31 cellular contexts compared by ENCODE assay signal in genomic region chr20:31430568-31431095, GRCh38. TPM values are rescaled to one million over a fixed set of nuclear protein-coding genes. Genes with fewer than 3 reads are reported as not detected.
"Had no signal": no experiment of that assay in that cellular context is flagged by ENCODE, and none has a peak within 500 bp of the region (broad histone marks: within the 10 kb centered on the region; RNA-seq: fewer than 3 reads in every experiment).

No MANE protein-coding gene starts in this region.

- H3K4me3 Mint-ChIP-seq: activated CD4-positive, alpha-beta memory T cell treated with anti-CD3 and anti-CD28 coated beads, Interleukin-2, amount 10 ng/mL, durations not matched to agents 7 days and 5 days; activated CD4-positive, alpha-beta T cell treated with anti-CD3 and anti-CD28 coated beads for 36 hours; activated T-cell treated with anti-CD3 and anti-CD28 coated beads, Interleukin-2, amount 50 U/mL, for 72 hours had no signal

- DNase-seq: activated CD4-positive, alpha-beta memory T cell treated with anti-CD3 and anti-CD28 coated beads, Interleukin-2, amount 10 ng/mL, durations not matched to agents 7 days and 5 days; activated CD4-positive, alpha-beta T cell treated with anti-CD3 and anti-CD28 coated beads for 36 hours; activated CD4-positive, alpha-beta T cell treated with anti-CD3 and anti-CD28 coated beads, Interleukin-2, amount 50 U/mL, for 1 hour; activated CD4-positive, CD25-positive, alpha-beta regulatory T cell; activated CD8-positive, alpha-beta memory T cell treated with anti-CD3 and anti-CD28 coated beads, Interleukin-2, amount 50 U/mL, for 4 hours; activated gamma-delta T cell treated with Interleukin-2 at 50 U/mL for 16 hours; activated naive CD4-positive, alpha-beta T cell treated with anti-CD3 and anti-CD28 coated beads, Interleukin-2, amount 50 U/mL, for 16 hours; activated T-cell treated with anti-CD3 and anti-CD28 coated beads, Interleukin-2, amount 50 U/mL, for 72 hours; aorta; caudate nucleus; colonic mucosa; NCI-H1092; NCI-H1417 treated with DMSO at 0.1 percent for 48 hours; NCI-H1694; NCI-H2029; NCI-H2107; NCI-H2171 treated with DMSO at 0.1 percent for 48 hours; NCI-H345; NCI-H510A; NCI-H526 treated with DMSO at 0.1 percent for 48 hours; PC-3; SK-N-SH; T-helper 1 cell had no signal

- H3K36me3 ChIP-seq: breast epithelium, colonic mucosa had no signal

- H3K27ac Mint-ChIP-seq: activated CD4-positive, alpha-beta memory T cell treated with anti-CD3 and anti-CD28 coated beads, Interleukin-2, amount 10 ng/mL, durations not matched to agents 7 days and 5 days; activated CD4-positive, alpha-beta T cell treated with anti-CD3 and anti-CD28 coated beads for 36 hours; activated T-cell treated with anti-CD3 and anti-CD28 coated beads, Interleukin-2, amount 50 U/mL, for 72 hours; activated T-helper 2 cell treated with anti-CD3 and anti-CD28 coated beads, Interferon-gamma antibody, Interleukin-2, Interleukin-4, amounts not matched to agents 10 μg/mL and 5 μg/mL and 100 μg/mL, durations not matched to agents 14 hours and 24 hours and 36 hours had no signal

- H3K27me3 ChIP-seq: breast epithelium, colonic mucosa had no signal

- H3K9me3 ChIP-seq: colonic mucosa, SK-N-SH had no signal

- H3K4me1 ChIP-seq: breast epithelium, colonic mucosa had no signal

- H3K9me3 Mint-ChIP-seq: activated CD4-positive, alpha-beta memory T cell treated with anti-CD3 and anti-CD28 coated beads, Interleukin-2, amount 10 ng/mL, durations not matched to agents 7 days and 5 days; activated T-cell treated with anti-CD3 and anti-CD28 coated beads, Interleukin-2, amount 50 U/mL, for 72 hours; activated T-helper 2 cell treated with anti-CD3 and anti-CD28 coated beads, Interferon-gamma antibody, Interleukin-2, Interleukin-4, amounts not matched to agents 10 μg/mL and 5 μg/mL and 100 μg/mL, durations not matched to agents 14 hours and 24 hours and 36 hours had no signal

- H3K4me2 ChIP-seq: SK-N-SH had no signal

- FAIRE-seq: RCC 7860 had no signal

- H3K9me2 ChIP-seq: SK-N-SH had no signal

- H3K4me1 Mint-ChIP-seq: activated CD4-positive, alpha-beta memory T cell treated with anti-CD3 and anti-CD28 coated beads, Interleukin-2, amount 10 ng/mL, durations not matched to agents 7 days and 5 days; activated CD4-positive, alpha-beta T cell treated with anti-CD3 and anti-CD28 coated beads for 36 hours had no signal

- ATAC-seq: activated CD4-positive, alpha-beta T cell treated with anti-CD3 and anti-CD28 coated beads for 36 hours; activated T-cell treated with anti-CD3 and anti-CD28 coated beads, Interleukin-2, amount 50 U/mL, for 72 hours; PC-3 had no signal

- H3K27ac ChIP-seq: breast epithelium, colonic mucosa, VCaP had no signal

- H3K4me3 ChIP-seq: breast epithelium, colonic mucosa had no signal

RNA-seq across cellular contexts. Expression of gene DEFB123, which starts 9.8 kb away (rescaled TPM):
- total RNA-seq: activated CD4-positive, alpha-beta memory T cell treated with anti-CD3 and anti-CD28 coated beads, Interleukin-2, amount 10 ng/mL, durations not matched to agents 7 days and 5 days; activated CD4-positive, alpha-beta T cell treated with anti-CD3 and anti-CD28 coated beads for 36 hours; activated T-cell treated with anti-CD3 and anti-CD28 coated beads, Interleukin-2, amount 50 U/mL, for 72 hours; activated T-helper 2 cell treated with anti-CD3 and anti-CD28 coated beads, Interferon-gamma antibody, Interleukin-2, Interleukin-4, amounts not matched to agents 10 μg/mL and 5 μg/mL and 100 μg/mL, durations not matched to agents 14 hours and 24 hours and 36 hours; aorta; breast epithelium; cerebellum; colonic mucosa; LHCN-M2; MCF 10A; PC-3; T-helper 2 cell treated with Interferon-gamma antibody and Interleukin-4, amounts not matched to agents 100 ng/mL and 5 ng/mL, for 36 hours had no signal
- polyA plus RNA-seq: aorta, SK-N-SH had no signal

RNA-seq across cellular contexts. Expression of gene DEFB121, which starts 24.6 kb away (rescaled TPM):
- total RNA-seq: activated CD4-positive, alpha-beta memory T cell treated with anti-CD3 and anti-CD28 coated beads, Interleukin-2, amount 10 ng/mL, durations not matched to agents 7 days and 5 days; activated CD4-positive, alpha-beta T cell treated with anti-CD3 and anti-CD28 coated beads for 36 hours; activated T-cell treated with anti-CD3 and anti-CD28 coated beads, Interleukin-2, amount 50 U/mL, for 72 hours; activated T-helper 2 cell treated with anti-CD3 and anti-CD28 coated beads, Interferon-gamma antibody, Interleukin-2, Interleukin-4, amounts not matched to agents 10 μg/mL and 5 μg/mL and 100 μg/mL, durations not matched to agents 14 hours and 24 hours and 36 hours; aorta; breast epithelium; cerebellum; colonic mucosa; LHCN-M2; MCF 10A; PC-3; T-helper 2 cell treated with Interferon-gamma antibody and Interleukin-4, amounts not matched to agents 100 ng/mL and 5 ng/mL, for 36 hours had no signal
- polyA plus RNA-seq: aorta, SK-N-SH had no signal

RNA-seq across cellular contexts. Expression of gene DEFB119, which starts 40.2 kb away (rescaled TPM):
- total RNA-seq: activated CD4-positive, alpha-beta memory T cell treated with anti-CD3 and anti-CD28 coated beads, Interleukin-2, amount 10 ng/mL, durations not matched to agents 7 days and 5 days; activated CD4-positive, alpha-beta T cell treated with anti-CD3 and anti-CD28 coated beads for 36 hours; activated T-cell treated with anti-CD3 and anti-CD28 coated beads, Interleukin-2, amount 50 U/mL, for 72 hours; activated T-helper 2 cell treated with anti-CD3 and anti-CD28 coated beads, Interferon-gamma antibody, Interleukin-2, Interleukin-4, amounts not matched to agents 10 μg/mL and 5 μg/mL and 100 μg/mL, durations not matched to agents 14 hours and 24 hours and 36 hours; aorta; breast epithelium; cerebellum; colonic mucosa; LHCN-M2; MCF 10A; PC-3; T-helper 2 cell treated with Interferon-gamma antibody and Interleukin-4, amounts not matched to agents 100 ng/mL and 5 ng/mL, for 36 hours had no signal
- polyA plus RNA-seq: aorta, SK-N-SH had no signal

RNA-seq across cellular contexts. Expression of gene DEFB124, which starts 44.3 kb away (rescaled TPM):
- total RNA-seq: activated CD4-positive, alpha-beta memory T cell treated with anti-CD3 and anti-CD28 coated beads, Interleukin-2, amount 10 ng/mL, durations not matched to agents 7 days and 5 days; activated CD4-positive, alpha-beta T cell treated with anti-CD3 and anti-CD28 coated beads for 36 hours; activated T-cell treated with anti-CD3 and anti-CD28 coated beads, Interleukin-2, amount 50 U/mL, for 72 hours; activated T-helper 2 cell treated with anti-CD3 and anti-CD28 coated beads, Interferon-gamma antibody, Interleukin-2, Interleukin-4, amounts not matched to agents 10 μg/mL and 5 μg/mL and 100 μg/mL, durations not matched to agents 14 hours and 24 hours and 36 hours; breast epithelium; cerebellum; colonic mucosa; LHCN-M2; MCF 10A; PC-3; T-helper 2 cell treated with Interferon-gamma antibody and Interleukin-4, amounts not matched to agents 100 ng/mL and 5 ng/mL, for 36 hours had no signal
- polyA plus RNA-seq: aorta had no signal

RNA-seq across cellular contexts. Expression of gene REM1, which starts 44.5 kb away (rescaled TPM):
- total RNA-seq: activated CD4-positive, alpha-beta memory T cell treated with anti-CD3 and anti-CD28 coated beads, Interleukin-2, amount 10 ng/mL, durations not matched to agents 7 days and 5 days; activated CD4-positive, alpha-beta T cell treated with anti-CD3 and anti-CD28 coated beads for 36 hours; activated T-cell treated with anti-CD3 and anti-CD28 coated beads, Interleukin-2, amount 50 U/mL, for 72 hours; activated T-helper 2 cell treated with anti-CD3 and anti-CD28 coated beads, Interferon-gamma antibody, Interleukin-2, Interleukin-4, amounts not matched to agents 10 μg/mL and 5 μg/mL and 100 μg/mL, durations not matched to agents 14 hours and 24 hours and 36 hours; cerebellum; LHCN-M2; MCF 10A; PC-3; T-helper 2 cell treated with Interferon-gamma antibody and Interleukin-4, amounts not matched to agents 100 ng/mL and 5 ng/mL, for 36 hours had no signal
